17 cellular contexts compared by ENCODE assay signal in genomic region chr2:85250045-85250444, GRCh38.
A peak's percentile ranks its signal among the peaks of the same experiment; 100 is the strongest.
DNase-seq lines count a peak whose midpoint lies in the region; ATAC-seq and TF ChIP-seq lines count a peak whose summit lies in the region.
"Had no signal": no experiment of that assay in that cellular context is flagged by ENCODE, and none has a peak within 500 bp of the region (broad histone marks: within the 10 kb centered on the region; RNA-seq: fewer than 3 reads in every experiment).

No MANE protein-coding gene starts in this region.

- intact Hi-C loops in posterior vena cava (cut with DNase I), result no loop called here

- no peaks in the 10 kb centered on the region for H3K9me3 ChIP-seq in RWPE2 (ENCODE audit: severe bottlenecking)
- H3K9me3 ChIP-seq: esophagus muscularis mucosa, upper lobe of right lung had no signal

- peaks cover 38% of the 10 kb centered on the region for H3K4me1 ChIP-seq in RWPE2 (ENCODE audit: insufficient read depth, poor library complexity, severe bottlenecking)

- H3K27me3 ChIP-seq in RWPE2 (ENCODE audit: insufficient read depth, poor library complexity, severe bottlenecking), result no peaks in the 10 kb centered on the region
- H3K27me3 ChIP-seq: esophagus muscularis mucosa, upper lobe of right lung had no signal

- DNase-seq in RWPE2 (ENCODE audit: low spot score), result no peak
- DNase-seq in glomerular visceral epithelial cell (ENCODE audit: extremely low spot score), result peak; percentile 7
- DNase-seq in posterior vena cava (ENCODE audit: low spot score), result peak; percentile 30
- no peak for DNase-seq in SKM-1 (lab: John Stamatoyannopoulos, UW; ENCODE audit: unreplicated experiment)
- no peak for DNase-seq in NCI-H1436 (lab: John Stamatoyannopoulos, UW)
- DNase-seq: activated CD8-positive, alpha-beta memory T cell treated with anti-CD3 and anti-CD28 coated beads for 24 hours; DND-41; natural killer cell; NCI-H1105 treated with DMSO at 0.1 percent for 48 hours; NCI-H2227 treated with DMSO at 0.1 percent for 48 hours; upper lobe of right lung had no signal

- no peak for TF ChIP-seq CTCF in RWPE2 (IDR thresholded peaks at IDR 0.05; ENCODE audit: poor library complexity, severe bottlenecking)

- ATAC-seq in GM18861 (IDR thresholded peaks at IDR 0.05; ENCODE audit: unreplicated experiment), result peak; percentile 43
- no peak for ATAC-seq in RWPE2 (ENCODE audit: low read depth)
- ATAC-seq in HG02973 (IDR thresholded peaks at IDR 0.05; ENCODE audit: unreplicated experiment), result no peak
- no peak for ATAC-seq in GM19328 (IDR thresholded peaks at IDR 0.05; ENCODE audit: unreplicated experiment)
- ATAC-seq: natural killer cell, sciatic nerve, upper lobe of right lung had no signal

- H3K27ac ChIP-seq in RWPE2 (ENCODE audit: poor library complexity, severe bottlenecking), result peak overlapping the region; percentile 89
- H3K27ac ChIP-seq: KMS-11 had no signal

- H3K36me3 ChIP-seq in RWPE2 (ENCODE audit: low read depth), result no peaks in the 10 kb centered on the region
- H3K36me3 ChIP-seq: esophagus muscularis mucosa, upper lobe of right lung had no signal

- no peak overlapping the region for H3K4me3 ChIP-seq in RWPE2 (ENCODE audit: severe bottlenecking)
- H3K4me3 ChIP-seq: esophagus muscularis mucosa, upper lobe of right lung had no signal

Comparison
In these comparisons a context has a peak if more than half of its experiments do, and no peak if none do; other contexts are left out.
1. DNase-seq: peak in glomerular visceral epithelial cell (single experiment) and posterior vena cava (single experiment); none in RWPE2 (single experiment), SKM-1 (single experiment) and NCI-H1436 (single experiment).